In the genomic region with DNA sequence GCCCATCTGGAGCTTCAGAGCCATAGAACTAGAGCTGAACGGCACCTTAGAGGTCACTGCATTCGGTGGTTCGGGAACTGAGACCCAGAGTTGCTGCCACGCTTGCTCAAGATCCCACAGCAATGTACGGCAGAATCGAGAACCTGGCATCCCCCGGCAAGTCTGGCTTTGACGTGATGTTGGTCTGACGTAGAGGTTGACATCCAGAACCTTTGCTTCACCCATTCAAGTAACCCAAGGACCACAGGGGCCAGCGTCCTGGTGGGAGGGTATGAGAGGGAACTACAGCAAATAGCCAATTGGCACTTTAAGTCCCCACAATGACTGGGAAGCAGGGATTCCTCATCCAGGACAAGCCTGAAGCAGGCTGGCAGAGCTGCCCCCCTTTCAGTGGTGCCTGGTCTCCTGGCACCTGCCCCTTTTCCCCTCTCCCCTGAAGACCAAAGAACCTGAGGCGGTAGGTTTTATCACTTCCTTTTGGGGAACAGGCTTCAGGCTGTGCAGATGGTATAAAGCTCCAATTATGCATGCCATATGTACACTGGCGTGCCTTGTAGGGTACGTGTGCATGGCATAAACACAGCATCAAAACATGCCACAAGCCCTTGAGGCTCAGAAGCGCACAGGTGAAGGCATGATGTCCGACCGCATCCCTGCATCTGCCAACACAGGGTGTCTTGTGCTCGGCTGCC, we compare ENCODE assay signal across 9 cellular contexts. TPM values are rescaled to one million over a fixed set of nuclear protein-coding genes. Genes with fewer than 3 reads are reported as not detected.
DNase-seq lines count a peak whose midpoint lies in the region; ATAC-seq, FAIRE-seq and TF ChIP-seq lines count a peak whose summit lies in the region.
"Had no signal": no experiment of that assay in that cellular context is flagged by ENCODE, and none has a peak within 500 bp of the region (broad histone marks: within the 10 kb centered on the region; RNA-seq: fewer than 3 reads in every experiment).

No MANE protein-coding gene starts in this region.

- H3K4me1 Mint-ChIP-seq in stimulated activated naive CD8-positive, alpha-beta T cell treated with anti-CD3 and anti-CD28 coated beads, Interleukin-15, amount 100 ng/mL, for 72 hours = peaks cover 12% of the 10 kb centered on the region
- no peaks in the 10 kb centered on the region for H3K4me1 Mint-ChIP-seq in neural crest cell

- FAIRE-seq in RCC 7860 (lab: Jason Lieb, UNC) = no peak
- FAIRE-seq: TTC549 had no signal

- DNase-seq in stimulated activated naive CD8-positive, alpha-beta T cell treated with anti-CD3 and anti-CD28 coated beads, Interleukin-15, amount 100 ng/mL, for 72 hours = no peak
- no peak for DNase-seq in stimulated activated naive CD8-positive, alpha-beta T cell treated with anti-CD3 and anti-CD28 coated beads, Interleukin-15, Interleukin-2, amounts not matched to agents 100 U/mL and 50 U/mL, for 24 hours
- DNase-seq in neural crest cell (ENCODE audit: low read depth, low spot score) = no peak
- no peak for DNase-seq in activated CD8-positive, alpha-beta memory T cell treated with anti-CD3 and anti-CD28 coated beads, Interleukin-2, amount 50 U/mL, for 48 hours
- DNase-seq in putamen (ENCODE audit: low spot score) = no peak
- DNase-seq in stimulated activated CD4-positive, alpha-beta T cell treated with anti-CD3 and anti-CD28 coated beads, Interleukin-4, amount 100 ng/mL, for 24 hours = no peak
- DNase-seq in RCC 7860 (ENCODE audit: low spot score) = no peak

- no peak overlapping the region for H3K4me3 Mint-ChIP-seq in stimulated activated naive CD8-positive, alpha-beta T cell treated with anti-CD3 and anti-CD28 coated beads, Interleukin-15, amount 100 ng/mL, for 72 hours
- H3K4me3 Mint-ChIP-seq in neural crest cell = no peak overlapping the region

- peaks cover 16% of the 10 kb centered on the region for H3K27me3 Mint-ChIP-seq in stimulated activated naive CD8-positive, alpha-beta T cell treated with anti-CD3 and anti-CD28 coated beads, Interleukin-15, amount 100 ng/mL, for 72 hours
- H3K27me3 Mint-ChIP-seq in neural crest cell (ENCODE audit: low read depth) = peaks cover 5% of the 10 kb centered on the region

- no peak for TF ChIP-seq CTCF in neural crest cell (conservative IDR thresholded peaks at IDR 0.05)

- no peaks in the 10 kb centered on the region for H3K36me3 Mint-ChIP-seq in neural crest cell (ENCODE audit: low read depth)

- no peak overlapping the region for H3K27ac Mint-ChIP-seq in stimulated activated naive CD8-positive, alpha-beta T cell treated with anti-CD3 and anti-CD28 coated beads, Interleukin-15, amount 100 ng/mL, for 72 hours
- peak overlapping the region; percentile 40 for H3K27ac Mint-ChIP-seq in neural crest cell (ENCODE audit: unreplicated experiment)

- H3K9me3 Mint-ChIP-seq in stimulated activated naive CD8-positive, alpha-beta T cell treated with anti-CD3 and anti-CD28 coated beads, Interleukin-15, amount 100 ng/mL, for 72 hours = no peaks in the 10 kb centered on the region
- H3K9me3 Mint-ChIP-seq in neural crest cell = no peaks in the 10 kb centered on the region

- peak; percentile 33 for ATAC-seq in stimulated activated naive CD8-positive, alpha-beta T cell treated with anti-CD3 and anti-CD28 coated beads, Interleukin-15, amount 100 ng/mL, for 72 hours
- no peak for ATAC-seq in stimulated activated naive CD8-positive, alpha-beta T cell treated with anti-CD3 and anti-CD28 coated beads, Interleukin-15, Interleukin-2, amounts not matched to agents 100 U/mL and 50 U/mL, for 24 hours

- peak overlapping the region; percentile 76 for H3K27ac ChIP-seq in cingulate gyrus (ENCODE audit: low read depth, low read length)

RNA-seq across cellular contexts. Expression of gene TEF, which starts 15.3 kb away (rescaled TPM):
- 9.3 and 13.6 TPM in 2 replicates for total RNA-seq in neural crest cell
